In the genomic region with DNA sequence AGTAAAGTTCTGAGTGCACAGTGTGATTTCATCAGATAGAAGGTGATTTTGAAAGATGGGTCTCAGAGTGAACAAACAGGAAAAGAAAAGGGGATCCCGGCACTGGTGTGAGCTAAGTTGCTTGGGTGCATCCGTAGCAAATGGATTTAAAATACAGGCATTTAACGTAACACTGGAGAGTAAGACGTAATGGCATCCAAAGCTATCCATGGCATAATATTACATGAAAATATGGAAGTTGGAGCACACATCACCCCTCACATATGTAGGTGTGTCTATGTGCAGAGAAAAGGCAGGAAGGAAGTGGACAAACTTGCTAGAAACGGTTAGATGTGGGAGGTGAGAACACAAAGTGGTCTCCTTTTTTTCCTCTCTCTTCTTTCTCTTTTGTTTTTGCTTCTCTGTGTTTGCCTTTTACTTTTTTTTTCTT, we compare ENCODE assay signal across 11 cellular contexts. TPM values are rescaled to one million over a fixed set of nuclear protein-coding genes. Genes with fewer than 3 reads are reported as not detected.
A peak's percentile ranks its signal among the peaks of the same experiment; 100 is the strongest.
DNase-seq lines count a peak whose midpoint lies in the region; ATAC-seq and TF ChIP-seq lines count a peak whose summit lies in the region.
"Had no signal": no experiment of that assay in that cellular context is flagged by ENCODE, and none has a peak within 500 bp of the region (broad histone marks: within the 10 kb centered on the region; RNA-seq: fewer than 3 reads in every experiment).

No MANE protein-coding gene starts in this region.

- TF ChIP-seq CTCF in CD4-positive, alpha-beta T cell (IDR thresholded peaks at IDR 0.05) = no peak
- no peak for TF ChIP-seq CTCF in gastrocnemius medialis (IDR thresholded peaks at IDR 0.05 in 4 of 5, conservative IDR thresholded peaks at IDR 0.05 in 1 of 5)

- H3K27ac ChIP-seq in CD4-positive, alpha-beta T cell (ENCODE audit: low read depth, low read length) = peak overlapping the region; percentile 72
- no peak overlapping the region for H3K27ac ChIP-seq in gastrocnemius medialis

- no peaks in the 10 kb centered on the region for H3K36me3 ChIP-seq in gastrocnemius medialis
- H3K36me3 ChIP-seq: heart left ventricle had no signal

- ATAC-seq in CD4-positive, alpha-beta T cell (ENCODE audit: poor library complexity) = peak; percentile 79
- ATAC-seq in GM19043 (IDR thresholded peaks at IDR 0.05; ENCODE audit: low read depth, unreplicated experiment) (peak; percentile 59), gastrocnemius medialis (no peak), HG03342 (IDR thresholded peaks at IDR 0.05; ENCODE audit: unreplicated experiment) (no peak)
- peak; percentile 58 for ATAC-seq in activated naive CD8-positive, alpha-beta T cell treated with anti-CD3 and anti-CD28 coated beads, Interleukin-2, amount 50 U/mL, for 24 hours
- ATAC-seq: heart left ventricle, WTC11 had no signal

- no peaks in the 10 kb centered on the region for H3K27me3 Mint-ChIP-seq in CD4-positive, alpha-beta T cell
- no peaks in the 10 kb centered on the region for H3K27me3 Mint-ChIP-seq in activated naive CD8-positive, alpha-beta T cell treated with anti-CD3 and anti-CD28 coated beads, Interleukin-2, amount 50 U/mL, for 24 hours

- TF ChIP-seq POLR2A in gastrocnemius medialis (IDR thresholded peaks at IDR 0.05) = no peak

- no peak for DNase-seq in CD4-positive, alpha-beta T cell
- peak; percentile 91 for DNase-seq in Jurkat, Clone E6-1 (ENCODE audit: low read depth, low spot score)
- DNase-seq in activated naive CD8-positive, alpha-beta T cell treated with anti-CD3 and anti-CD28 coated beads, Interleukin-2, amount 50 U/mL, for 24 hours = no peak
- no peak for DNase-seq in gastrocnemius medialis
- no peak for DNase-seq in stimulated activated CD4-positive, alpha-beta T cell treated with anti-CD3 and anti-CD28 coated beads, Interleukin-2, amount 100 ng/mL, for 48 hours
- DNase-seq in NCI-H1417 (lab: John Stamatoyannopoulos, UW) = no peak
- DNase-seq: heart left ventricle; stimulated activated CD4-positive, alpha-beta T cell treated with anti-CD3 and anti-CD28 coated beads, Interleukin-12 subunit alpha, Interleukin-12 subunit beta, amount 100 ng/mL, for 4 hours had no signal

- peak overlapping the region; percentile 76 for H3K4me3 Mint-ChIP-seq in CD4-positive, alpha-beta T cell
- H3K4me3 Mint-ChIP-seq in activated naive CD8-positive, alpha-beta T cell treated with anti-CD3 and anti-CD28 coated beads, Interleukin-2, amount 50 U/mL, for 24 hours = peak overlapping the region; percentile 64
- H3K4me3 Mint-ChIP-seq: WTC11 had no signal

- CTCF ChIA-PET in CD4-positive, alpha-beta T cell (lab: Charles Lee) = interaction anchor here (1.5 to 3.2 kb wide), 3 partner anchors 12 to 107 kb away, joined by 6 to 19 read pairs (median 8); no protein-coding TSS in a partner anchor

- H3K9me3 Mint-ChIP-seq in CD4-positive, alpha-beta T cell = no peaks in the 10 kb centered on the region
- no peaks in the 10 kb centered on the region for H3K9me3 Mint-ChIP-seq in activated naive CD8-positive, alpha-beta T cell treated with anti-CD3 and anti-CD28 coated beads, Interleukin-2, amount 50 U/mL, for 24 hours

- H3K4me1 Mint-ChIP-seq in CD4-positive, alpha-beta T cell (ENCODE audit: low read depth) = peaks cover 95% of the 10 kb centered on the region
- peaks cover 93% of the 10 kb centered on the region for H3K4me1 Mint-ChIP-seq in activated naive CD8-positive, alpha-beta T cell treated with anti-CD3 and anti-CD28 coated beads, Interleukin-2, amount 50 U/mL, for 24 hours

- no peaks in the 10 kb centered on the region for H3K27me3 ChIP-seq in CD4-positive, alpha-beta T cell (ENCODE audit: control insufficient read depth, insufficient read depth, low read length)
- H3K27me3 ChIP-seq in gastrocnemius medialis = no peaks in the 10 kb centered on the region
- H3K27me3 ChIP-seq: heart left ventricle had no signal

- intact Hi-C loops in CD4-positive, alpha-beta T cell (cut with DNase I, micrococcal nuclease) = loop anchor here in 1 of 2 experiments (2.0 to 5.0 kb wide), 2 partner anchors 13 to 34 kb away; no protein-coding TSS in a partner anchor
- intact Hi-C loops in gastrocnemius medialis (cut with DNase I; ENCODE audit: low total_unique reads) = no loop called here

- H3K4me3 ChIP-seq in Jurkat, Clone E6-1 (ENCODE audit: low read length) = peak overlapping the region; percentile 28
- H3K4me3 ChIP-seq in gastrocnemius medialis = no peak overlapping the region
- H3K4me3 ChIP-seq: heart left ventricle had no signal

- H3K9me3 ChIP-seq in CD4-positive, alpha-beta T cell (ENCODE audit: control insufficient read depth, low read length) = no peaks in the 10 kb centered on the region
- no peaks in the 10 kb centered on the region for H3K9me3 ChIP-seq in gastrocnemius medialis
- H3K9me3 ChIP-seq: heart left ventricle had no signal

- no peaks in the 10 kb centered on the region for H3K4me1 ChIP-seq in gastrocnemius medialis

- in situ Hi-C loops in gastrocnemius medialis (cut with MboI; ENCODE audit: low sequenced_read_pairs in 4 of 4) = loop anchor here in 1 of 4 donors (25.0 kb wide), 1 partner anchor 124 kb away; no protein-coding TSS in a partner anchor

- POLR2A ChIA-PET in CD4-positive, alpha-beta T cell (lab: Charles Lee) = interaction anchor here (0.6 to 6.4 kb wide), 12 partner anchors 12 to 99 kb away, joined by 3 to 46 read pairs (median 3); no protein-coding TSS in a partner anchor

- no peaks in the 10 kb centered on the region for H3K36me3 Mint-ChIP-seq in CD4-positive, alpha-beta T cell (ENCODE audit: low read depth)
- H3K36me3 Mint-ChIP-seq in activated naive CD8-positive, alpha-beta T cell treated with anti-CD3 and anti-CD28 coated beads, Interleukin-2, amount 50 U/mL, for 24 hours (ENCODE audit: low read depth) = peaks cover 3% of the 10 kb centered on the region
- H3K36me3 Mint-ChIP-seq: WTC11 had no signal

- H3K27ac Mint-ChIP-seq in CD4-positive, alpha-beta T cell = peak overlapping the region; percentile 94
- peak overlapping the region; percentile 89 for H3K27ac Mint-ChIP-seq in activated naive CD8-positive, alpha-beta T cell treated with anti-CD3 and anti-CD28 coated beads, Interleukin-2, amount 50 U/mL, for 24 hours
- H3K27ac Mint-ChIP-seq: WTC11 had no signal

RNA-seq across cellular contexts. Expression of a gene that starts 38.2 kb away (rescaled TPM):
- 100 to 1,000 TPM; 399 to 430 TPM for total RNA-seq in CD4-positive, alpha-beta T cell
- 50.1 TPM for polyA plus RNA-seq in Jurkat, Clone E6-1 (2012; ENCODE audit: insufficient read depth, insufficient read length)
- 10 to 100 TPM; 23.6 to 77.0 (median 41.3) TPM for total RNA-seq in gastrocnemius medialis

Comparison
In these comparisons a context has a peak if more than half of its experiments do, and no peak if none do; other contexts are left out.
1. ATAC-seq: peak in CD4-positive, alpha-beta T cell (single experiment), GM19043 (single experiment) and activated naive CD8-positive, alpha-beta T cell treated with anti-CD3 and anti-CD28 coated beads, Interleukin-2, amount 50 U/mL, for 24 hours (single experiment); none in gastrocnemius medialis (0 of 2) and HG03342 (single experiment).
2. RNA of a gene that starts 38.2 kb away (total RNA-seq): 399 to 430 TPM in CD4-positive, alpha-beta T cell; 23.6 to 77.0 TPM in gastrocnemius medialis; every median in the first group is over 4 times any median in the second.